Comparison of ENCODE assay signal across 14 cellular contexts in the genomic region with DNA sequence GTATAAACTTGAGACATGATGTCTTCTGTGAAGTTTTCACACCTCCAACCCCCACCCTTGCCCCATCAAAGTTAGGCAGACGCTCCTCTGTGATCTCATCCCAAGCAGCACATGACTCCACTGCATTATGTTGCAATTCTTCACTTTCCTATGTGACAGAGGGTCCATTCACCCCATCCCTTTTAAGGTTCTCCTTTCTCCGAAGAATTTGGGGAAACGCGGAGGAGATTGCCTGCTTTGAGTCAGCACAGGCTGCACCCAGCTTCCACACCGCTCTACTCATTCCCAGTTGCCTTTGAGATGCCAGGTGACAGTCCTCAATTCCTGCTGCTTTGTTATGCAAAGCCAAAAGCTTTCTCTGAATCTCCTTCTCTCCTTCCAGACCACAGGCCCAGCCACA.
DNase-seq lines count a peak whose midpoint lies in the region; ATAC-seq, FAIRE-seq and TF ChIP-seq lines count a peak whose summit lies in the region.
"Had no signal": no experiment of that assay in that cellular context is flagged by ENCODE, and none has a peak within 500 bp of the region (broad histone marks: within the 10 kb centered on the region; RNA-seq: fewer than 3 reads in every experiment).

No MANE protein-coding gene starts in this region.

- peak overlapping the region; percentile 51 for H3K4me3 Mint-ChIP-seq in natural killer cell treated with Interleukin-12 subunit alpha and Interleukin-12 subunit beta and Interleukin-15 and Interleukin-18, amount 100 ng/mL, for 72 hours
- H3K4me3 Mint-ChIP-seq: activated CD4-positive, alpha-beta memory T cell treated with anti-CD3 and anti-CD28 coated beads for 36 hours; activated naive CD8-positive, alpha-beta T cell; IgD-negative memory B cell; mesothelial cell of epicardium had no signal

- H3K9me2 ChIP-seq in Karpas-422 (replicated peaks; ENCODE audit: insufficient read depth, low read length): no peaks in the 10 kb centered on the region

- peak; percentile 24 for DNase-seq in ELR (ENCODE audit: low read depth)
- peak; percentile 36 for DNase-seq in Karpas-422
- no peak for DNase-seq in natural killer cell treated with Interleukin-12 subunit alpha and Interleukin-12 subunit beta and Interleukin-15 and Interleukin-18, amount 100 ng/mL, for 72 hours (ENCODE audit: low spot score)
- DNase-seq in NCI-H1694 (lab: John Stamatoyannopoulos, UW): no peak
- DNase-seq in GM12892 (ENCODE audit: insufficient read length): no peak
- DNase-seq in dorsolateral prefrontal cortex: no peak
- DNase-seq: activated CD4-positive, alpha-beta memory T cell treated with anti-CD3 and anti-CD28 coated beads for 36 hours; dermis blood vessel endothelial cell; NCI-H2081 treated with DMSO at 0.1 percent for 48 hours; T-helper 2 cell had no signal

- H4K20me1 ChIP-seq in Karpas-422 (ENCODE audit: insufficient read depth, low read depth, low read length): no peaks in the 10 kb centered on the region

- H3K27me3 ChIP-seq in Karpas-422 (ENCODE audit: low read length): no peaks in the 10 kb centered on the region
- H3K27me3 ChIP-seq in dorsolateral prefrontal cortex: no peaks in the 10 kb centered on the region

- H3K36me3 ChIP-seq in Karpas-422 (ENCODE audit: insufficient read depth, low read length): no peaks in the 10 kb centered on the region

- H3K9ac ChIP-seq in Karpas-422 (ENCODE audit: low read length): no peak overlapping the region

- no peak overlapping the region for H3K27ac ChIP-seq in Karpas-422 (ENCODE audit: low read length)
- H3K27ac ChIP-seq in dorsolateral prefrontal cortex: no peak overlapping the region

- no peak overlapping the region for H3K4me3 ChIP-seq in Karpas-422 (ENCODE audit: low read length)
- no peak overlapping the region for H3K4me3 ChIP-seq in dorsolateral prefrontal cortex

- H3K36me3 Mint-ChIP-seq in natural killer cell treated with Interleukin-12 subunit alpha and Interleukin-12 subunit beta and Interleukin-15 and Interleukin-18, amount 100 ng/mL, for 72 hours: peaks cover 11% of the 10 kb centered on the region
- H3K36me3 Mint-ChIP-seq: IgD-negative memory B cell, mesothelial cell of epicardium had no signal

- no peaks in the 10 kb centered on the region for H3K27me3 Mint-ChIP-seq in natural killer cell treated with Interleukin-12 subunit alpha and Interleukin-12 subunit beta and Interleukin-15 and Interleukin-18, amount 100 ng/mL, for 72 hours
- H3K27me3 Mint-ChIP-seq: activated naive CD8-positive, alpha-beta T cell had no signal

- no peak overlapping the region for H2AFZ ChIP-seq in Karpas-422 (ENCODE audit: low read length)

- no peak for FAIRE-seq in GM12892 (lab: Jason Lieb, UNC)

- H3K4me2 ChIP-seq in Karpas-422 (ENCODE audit: low read depth, low read length, poor library complexity, severe bottlenecking): no peak overlapping the region

- no peak for TF ChIP-seq CTCF in dorsolateral prefrontal cortex (IDR thresholded peaks at IDR 0.05 in 54 of 56, conservative IDR thresholded peaks at IDR 0.05 in 2 of 56; ENCODE audit: low read depth in 1 of 56, partially characterized antibody in 56 of 56)

- no peaks in the 10 kb centered on the region; the same call in 1 of the 2 replicates for H3K4me1 ChIP-seq in Karpas-422 (ENCODE audit: low read length)

- H3K4me1 Mint-ChIP-seq in natural killer cell treated with Interleukin-12 subunit alpha and Interleukin-12 subunit beta and Interleukin-15 and Interleukin-18, amount 100 ng/mL, for 72 hours (ENCODE audit: low read depth in 2 of 2): peaks cover 45 to 49% of the 10 kb centered on the region in 2 donors

- peaks cover 8% of the 10 kb centered on the region for H3K9me3 Mint-ChIP-seq in natural killer cell treated with Interleukin-12 subunit alpha and Interleukin-12 subunit beta and Interleukin-15 and Interleukin-18, amount 100 ng/mL, for 72 hours
- H3K9me3 Mint-ChIP-seq: IgD-negative memory B cell, mesothelial cell of epicardium had no signal

- no peak for TF ChIP-seq POLR2A in GM12892 (IDR thresholded peaks at IDR 0.05; ENCODE audit: low read depth, low read length)

- H3K9me3 ChIP-seq in Karpas-422 (ENCODE audit: low read length): no peaks in the 10 kb centered on the region

- H3K79me2 ChIP-seq in Karpas-422 (ENCODE audit: low read length): no peaks in the 10 kb centered on the region

- ATAC-seq in esophagus mucosa: peak; percentile 62
- ATAC-seq in natural killer cell treated with Interleukin-12 subunit alpha and Interleukin-12 subunit beta and Interleukin-15 and Interleukin-18, amount 100 ng/mL, for 72 hours: peak; percentile 71 to 84

- intact Hi-C loops in dorsolateral prefrontal cortex (cut with DNase I): no loop called here

- peak overlapping the region; percentile 67 to 93 for H3K27ac Mint-ChIP-seq in natural killer cell treated with Interleukin-12 subunit alpha and Interleukin-12 subunit beta and Interleukin-15 and Interleukin-18, amount 100 ng/mL, for 72 hours
- H3K27ac Mint-ChIP-seq: activated CD4-positive, alpha-beta memory T cell treated with anti-CD3 and anti-CD28 coated beads for 36 hours; activated naive CD8-positive, alpha-beta T cell; mesothelial cell of epicardium had no signal

Comparison
In these comparisons a context has a peak if more than half of its experiments do, and no peak if none do; other contexts are left out.
1. DNase-seq: peak in ELR (single experiment) and Karpas-422 (single experiment); none in natural killer cell treated with Interleukin-12 subunit alpha and Interleukin-12 subunit beta and Interleukin-15 and Interleukin-18, amount 100 ng/mL, for 72 hours (single experiment), NCI-H1694 (single experiment), GM12892 (single experiment) and dorsolateral prefrontal cortex (0 of 10).